ENCODE assay signal across 8 cellular contexts in the genomic region with DNA sequence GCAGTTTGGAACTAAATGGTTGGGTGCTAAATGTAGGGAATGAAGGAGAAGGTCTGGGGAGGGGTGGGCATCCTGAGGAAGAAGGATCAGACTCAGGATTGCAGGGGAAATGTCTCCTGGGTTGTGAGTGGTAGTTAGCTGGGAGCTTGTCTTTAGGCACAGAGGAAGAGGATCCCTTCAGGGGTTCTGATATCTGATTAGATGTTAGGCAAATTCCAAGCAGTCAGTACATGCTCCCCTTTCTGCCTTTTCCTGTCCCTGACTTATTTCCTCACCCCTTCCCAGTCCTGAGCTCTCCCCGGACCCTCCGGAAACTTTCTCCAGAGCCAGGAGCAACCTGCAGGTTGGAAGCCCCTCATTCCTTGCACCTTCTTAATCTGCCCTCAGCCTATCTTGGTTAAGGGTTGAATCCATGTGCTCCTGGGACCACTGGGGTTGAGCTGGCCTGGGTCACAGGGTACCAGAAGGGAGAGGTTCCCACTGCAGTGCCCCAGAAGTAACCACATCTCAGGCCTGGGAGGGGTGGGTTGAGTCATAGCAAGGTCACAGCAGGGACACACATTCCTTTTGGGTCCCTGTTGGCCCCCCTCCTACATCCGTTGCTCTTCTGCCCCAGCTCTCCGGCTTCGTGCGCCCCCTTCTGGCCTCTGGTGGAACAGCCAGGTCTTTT. TPM values are rescaled to one million over a fixed set of nuclear protein-coding genes. Genes with fewer than 3 reads are reported as not detected.
DNase-seq lines count a peak whose midpoint lies in the region; ATAC-seq and TF ChIP-seq lines count a peak whose summit lies in the region.

No MANE protein-coding gene starts in this region.

- WGBS in neuronal stem cell (ENCODE audit: extremely low coverage in 2 of 2, insufficient read length in 2 of 2, insufficient replicate concordance in 1 of 2), 2 donors = no CpG with 5 or more reads among the region's 6 CpGs

- peak; percentile 99 for DNase-seq in EH (ENCODE audit: low read depth)
- DNase-seq in MG63 = peak; percentile 95
- DNase-seq in SIG-M5 (lab: John Stamatoyannopoulos, UW) = peak; percentile 34
- DNase-seq in activated effector memory CD4-positive, alpha-beta T cell treated with anti-CD3 and anti-CD28 coated beads, Interleukin-2, amount 50 U/mL, for 16 hours = peak; percentile 95
- DNase-seq in foreskin keratinocyte = peak; percentile 62 to 79
- peak; percentile 79 for DNase-seq in neuronal stem cell (ENCODE audit: low spot score)
- peak; percentile 88 for DNase-seq in stimulated activated naive CD8-positive, alpha-beta T cell treated with anti-CD3 and anti-CD28 coated beads, Interleukin-15, amount 100 ng/mL, for 72 hours

- H3K36me3 ChIP-seq in MG63 (no peaks in the 10 kb centered on the region), neuronal stem cell (replicated peaks in 1 of 2; ENCODE audit: control insufficient read depth in 2 of 2, insufficient read depth in 2 of 2, low read length in 2 of 2) (no peaks in the 10 kb centered on the region)

- no peak overlapping the region for H2BK15ac ChIP-seq in neuronal stem cell (ENCODE audit: low read length)

- no peak overlapping the region for H2BK120ac ChIP-seq in neuronal stem cell (ENCODE audit: low read depth, low read length)

- H4K91ac ChIP-seq in neuronal stem cell (ENCODE audit: low read depth, low read length, poor library complexity) = no peak overlapping the region

- no peak overlapping the region for H3K18ac ChIP-seq in neuronal stem cell (ENCODE audit: low read length)

- ATAC-seq in foreskin keratinocyte (peak; percentile 71), GM21786 (IDR thresholded peaks at IDR 0.05; ENCODE audit: unreplicated experiment) (no peak)
- peak; percentile 57 for ATAC-seq in stimulated activated naive CD8-positive, alpha-beta T cell treated with anti-CD3 and anti-CD28 coated beads, Interleukin-15, amount 100 ng/mL, for 72 hours

- H3K4me3 ChIP-seq in MG63 (peak overlapping the region; percentile 54), neuronal stem cell (ENCODE audit: low read length in 2 of 2) (no peak overlapping the region)

- no peak overlapping the region for H2BK5ac ChIP-seq in neuronal stem cell (ENCODE audit: low read length)

- H3K9me3 Mint-ChIP-seq in stimulated activated naive CD8-positive, alpha-beta T cell treated with anti-CD3 and anti-CD28 coated beads, Interleukin-15, amount 100 ng/mL, for 72 hours = no peaks in the 10 kb centered on the region

- H3K9me3 ChIP-seq in MG63 = no peaks in the 10 kb centered on the region
- H3K9me3 ChIP-seq in neuronal stem cell (replicated peaks in 1 of 2; ENCODE audit: control insufficient read depth in 2 of 2, insufficient read depth in 1 of 2, low read depth in 1 of 2, low read length in 2 of 2) = no peaks in the 10 kb centered on the region

- H3K4me1 Mint-ChIP-seq in stimulated activated naive CD8-positive, alpha-beta T cell treated with anti-CD3 and anti-CD28 coated beads, Interleukin-15, amount 100 ng/mL, for 72 hours = peaks cover 70% of the 10 kb centered on the region

- H3K4me2 ChIP-seq in neuronal stem cell (ENCODE audit: insufficient read depth, low read length, poor library complexity, severe bottlenecking) = no peak overlapping the region

- no peak overlapping the region for H3K23ac ChIP-seq in neuronal stem cell (ENCODE audit: low read depth, low read length, poor library complexity)

- no peak overlapping the region for H3K27ac Mint-ChIP-seq in stimulated activated naive CD8-positive, alpha-beta T cell treated with anti-CD3 and anti-CD28 coated beads, Interleukin-15, amount 100 ng/mL, for 72 hours

- peaks cover 18% of the 10 kb centered on the region for H3K4me1 ChIP-seq in foreskin keratinocyte
- H3K4me1 ChIP-seq in neuronal stem cell (ENCODE audit: control insufficient read depth in 2 of 2, insufficient read depth in 1 of 2, low read depth in 1 of 2, low read length in 2 of 2) = peaks cover 22 to 25% of the 10 kb centered on the region in 2 donors

- H3K4ac ChIP-seq in neuronal stem cell (ENCODE audit: low read length) = no peak overlapping the region

- TF ChIP-seq CTCF in foreskin keratinocyte (conservative IDR thresholded peaks at IDR 0.05) = peak; percentile 98

- no peak overlapping the region for H4K8ac ChIP-seq in neuronal stem cell (ENCODE audit: low read depth, low read length)

- peak overlapping the region; percentile 82 to 88 for H3K4me3 Mint-ChIP-seq in stimulated activated naive CD8-positive, alpha-beta T cell treated with anti-CD3 and anti-CD28 coated beads, Interleukin-15, amount 100 ng/mL, for 72 hours

- no peak overlapping the region for H3K14ac ChIP-seq in neuronal stem cell (ENCODE audit: low read length)

- H3K79me1 ChIP-seq in neuronal stem cell (ENCODE audit: low read depth, low read length) = no peaks in the 10 kb centered on the region

- no peak overlapping the region for H2AK5ac ChIP-seq in neuronal stem cell (ENCODE audit: low read depth, low read length)

- H2AFZ ChIP-seq in neuronal stem cell (ENCODE audit: low read length) = peak overlapping the region; percentile 91

- no peaks in the 10 kb centered on the region for H3K27me3 ChIP-seq in MG63
- H3K27me3 ChIP-seq in foreskin keratinocyte = no peaks in the 10 kb centered on the region
- H3K27me3 ChIP-seq in neuronal stem cell (ENCODE audit: control insufficient read depth in 3 of 3, insufficient read depth in 3 of 3, low read depth in 1 of 3, low read length in 3 of 3) = peaks cover 4 to 60% (median 31%) of the 10 kb centered on the region in 3 experiments

- peak overlapping the region; percentile 17 for H3K9ac ChIP-seq in neuronal stem cell (ENCODE audit: low read depth, low read length, poor library complexity)

- peak overlapping the region; percentile 45 for H3K27ac ChIP-seq in foreskin keratinocyte
- H3K27ac ChIP-seq in neuronal stem cell (replicated peaks; ENCODE audit: low read length) = no peak overlapping the region

- H3K27me3 Mint-ChIP-seq in stimulated activated naive CD8-positive, alpha-beta T cell treated with anti-CD3 and anti-CD28 coated beads, Interleukin-15, amount 100 ng/mL, for 72 hours = peaks cover 15% of the 10 kb centered on the region

- no peak overlapping the region for H2BK12ac ChIP-seq in neuronal stem cell (ENCODE audit: low read length)

RNA-seq across cellular contexts. Expression of a gene that starts 1.6 kb away (rescaled TPM):
- 37.5 and 66.3 TPM in 2 replicates for total RNA-seq in MG63 (2014; rRNA removed; shearing (Covaris generic); ENCODE audit: low replicate concordance)
- total RNA-seq in foreskin keratinocyte = 34.4 and 49.3 TPM in 2 replicates
- 46.4 and 62.5 TPM in 2 replicates for polyA plus RNA-seq in foreskin keratinocyte
- polyA plus RNA-seq in neuronal stem cell (2013, experiment 1 of 2) = 0.43 TPM
- 0.53 TPM for polyA plus RNA-seq in neuronal stem cell (2013, experiment 2 of 2)

RNA-seq across cellular contexts. Expression of a gene that starts 4.2 kb away (rescaled TPM):
- not detected in 2 replicates for total RNA-seq in MG63 (2014; rRNA removed; shearing (Covaris generic); ENCODE audit: low replicate concordance)
- not detected in 2 replicates for total RNA-seq in foreskin keratinocyte
- not detected in 2 replicates for polyA plus RNA-seq in foreskin keratinocyte
- polyA plus RNA-seq in neuronal stem cell (2013, experiment 1 of 2) = not detected
- not detected for polyA plus RNA-seq in neuronal stem cell (2013, experiment 2 of 2)

RNA-seq across cellular contexts. Expression of a gene that starts 19.9 kb away (rescaled TPM):
- 22.1 and 23.9 TPM in 2 replicates for total RNA-seq in MG63 (2014; rRNA removed; shearing (Covaris generic); ENCODE audit: low replicate concordance)
- total RNA-seq in foreskin keratinocyte = 27.2 and 36.2 TPM in 2 replicates
- polyA plus RNA-seq in foreskin keratinocyte = 28.3 and 35.1 TPM in 2 replicates
- polyA plus RNA-seq in neuronal stem cell (2013, experiment 1 of 2) = 3.1 TPM
- polyA plus RNA-seq in neuronal stem cell (2013, experiment 2 of 2) = 3.1 TPM

RNA-seq across cellular contexts. Expression of a gene that starts 49.3 kb away (rescaled TPM):
- total RNA-seq in MG63 (2014; rRNA removed; shearing (Covaris generic); ENCODE audit: low replicate concordance) = 10.8 and 12.4 TPM in 2 replicates
- 1.5 and 4.3 TPM in 2 replicates for total RNA-seq in foreskin keratinocyte
- polyA plus RNA-seq in foreskin keratinocyte = 1.2 and 3.4 TPM in 2 replicates
- 1.6 TPM for polyA plus RNA-seq in neuronal stem cell (2013, experiment 1 of 2)
- polyA plus RNA-seq in neuronal stem cell (2013, experiment 2 of 2) = 0.83 TPM

Comparison
In these comparisons a context has a peak if more than half of its experiments do, and no peak if none do; other contexts are left out.
1. DNase-seq: peak in every context shown above with its lines; median percentile 99 in EH; 95 in MG63; 95 in activated effector memory CD4-positive, alpha-beta T cell treated with anti-CD3 and anti-CD28 coated beads, Interleukin-2, amount 50 U/mL, for 16 hours; 88 in stimulated activated naive CD8-positive, alpha-beta T cell treated with anti-CD3 and anti-CD28 coated beads, Interleukin-15, amount 100 ng/mL, for 72 hours; 79 in neuronal stem cell; 70 in foreskin keratinocyte; 34 in SIG-M5.